ENCODE assay signal across 8 cellular contexts in the genomic region with DNA sequence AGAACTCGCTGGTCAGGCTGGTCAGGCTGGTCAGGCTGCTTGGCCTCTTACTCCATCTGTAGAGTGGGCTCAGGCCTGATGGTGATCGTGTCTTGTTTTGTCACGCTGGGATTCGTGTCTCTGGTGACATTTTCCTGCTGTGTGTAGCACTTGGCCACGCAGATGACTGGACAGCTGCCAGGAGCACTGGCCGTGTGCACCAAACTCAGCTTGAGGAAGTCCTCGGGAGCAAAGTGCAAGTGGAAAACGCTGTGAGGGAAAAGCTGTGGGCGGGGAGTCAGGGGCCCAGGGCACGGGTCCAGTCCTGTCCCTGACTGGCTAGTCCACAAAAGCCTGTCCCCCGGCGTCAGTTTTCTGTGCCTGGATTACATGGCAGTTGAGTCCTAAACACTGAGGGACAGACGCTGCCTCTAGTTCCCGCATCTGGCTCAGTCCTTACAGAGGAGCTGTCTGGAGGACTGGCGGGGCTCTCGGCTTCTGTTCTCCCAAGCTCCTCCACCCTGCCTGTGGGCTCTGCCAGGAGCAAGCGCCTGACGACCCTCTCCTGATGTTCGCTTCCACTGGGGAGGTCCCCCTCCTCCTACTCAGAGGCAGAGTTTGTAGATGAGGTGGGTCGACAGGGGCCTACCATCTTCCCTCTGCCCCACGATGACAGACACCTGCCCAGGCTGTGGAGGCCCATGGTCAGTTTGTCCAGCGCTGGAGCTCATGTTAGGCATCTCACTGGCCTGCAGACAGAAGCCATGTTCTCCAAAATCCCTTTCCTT. TPM values are rescaled to one million over a fixed set of nuclear protein-coding genes. Genes with fewer than 3 reads are reported as not detected.
DNase-seq lines count a peak whose midpoint lies in the region; ATAC-seq and TF ChIP-seq lines count a peak whose summit lies in the region.

No MANE protein-coding gene starts in this region.

- no peaks in the 10 kb centered on the region for H3K9me3 ChIP-seq in CD8-positive, alpha-beta T cell (ENCODE audit: low read length)
- no peaks in the 10 kb centered on the region for H3K9me3 ChIP-seq in Karpas-422 (ENCODE audit: low read length)
- H3K9me3 ChIP-seq in thyroid gland = no peaks in the 10 kb centered on the region

- H3K23ac ChIP-seq in mesendoderm (ENCODE audit: low read length) = no peak overlapping the region

- H3K9me2 ChIP-seq in Karpas-422 (replicated peaks; ENCODE audit: insufficient read depth, low read length) = no peaks in the 10 kb centered on the region

- H2AK5ac ChIP-seq in mesendoderm (ENCODE audit: low read length) = no peak overlapping the region

- H3K27me3 Mint-ChIP-seq in CD8-positive, alpha-beta T cell (ENCODE audit: low read depth) = no peaks in the 10 kb centered on the region

- intact Hi-C loops in CD8-positive, alpha-beta T cell (cut with DNase I, micrococcal nuclease) = loop anchor here (1.0 to 5.0 kb wide), 7 partner anchors 35 to 836 kb away; partner anchors contain the start of genes GRPEL1 (in 2 of the 2), KIAA0232 (in 2 of the 2), TADA2B (in 1 of the 2) and WFS1 (in 1 of the 2)
- intact Hi-C loops in thyroid gland (cut with DNase I) = no loop called here

- peaks cover 25% of the 10 kb centered on the region for H3K4me1 ChIP-seq in CD8-positive, alpha-beta T cell (ENCODE audit: insufficient read depth, low read length)
- H3K4me1 ChIP-seq in Karpas-422 (ENCODE audit: low read length) (peaks cover 27% of the 10 kb centered on the region), mesendoderm (ENCODE audit: control insufficient read depth, low read depth, low read length) (peaks cover 2% of the 10 kb centered on the region), thyroid gland (peaks cover 19 to 22% of the 10 kb centered on the region in 2 donors)

- H2BK5ac ChIP-seq in mesendoderm (ENCODE audit: low read length) = no peak overlapping the region

- no peak overlapping the region for H3K56ac ChIP-seq in mesendoderm (ENCODE audit: low read length)

- no peaks in the 10 kb centered on the region for H3K79me1 ChIP-seq in mesendoderm (ENCODE audit: low read length)

- no peaks in the 10 kb centered on the region for H3K36me3 ChIP-seq in CD8-positive, alpha-beta T cell (ENCODE audit: insufficient read depth, low read length)
- no peaks in the 10 kb centered on the region for H3K36me3 ChIP-seq in Karpas-422 (ENCODE audit: insufficient read depth, low read length)
- H3K36me3 ChIP-seq in mesendoderm (ENCODE audit: control insufficient read depth, insufficient read depth, low read length) = no peaks in the 10 kb centered on the region
- no peaks in the 10 kb centered on the region for H3K36me3 ChIP-seq in thyroid gland

- peak in 1 of 7 experiments; percentile 4 for DNase-seq in CD8-positive, alpha-beta T cell
- DNase-seq in Karpas-422 = no peak
- no peak for DNase-seq in choroid plexus epithelial cell (ENCODE audit: low read depth)
- DNase-seq in mesendoderm = peak; percentile 4
- DNase-seq in thyroid gland = peak; percentile 69 to 78
- DNase-seq in HEK293T (ENCODE audit: extremely low spot score) = no peak
- no peak for DNase-seq in HCEC 1CT

- no peak overlapping the region for H2BK120ac ChIP-seq in mesendoderm (ENCODE audit: low read depth, low read length)

- H3K27ac ChIP-seq in CD8-positive, alpha-beta T cell (ENCODE audit: low read depth, low read length) = no peak overlapping the region
- H3K27ac ChIP-seq in Karpas-422 (ENCODE audit: low read length) (no peak overlapping the region), mesendoderm (ENCODE audit: low read depth, low read length) (no peak overlapping the region), thyroid gland (peak overlapping the region; percentile 69 to 90 (median 70))

- H3K4ac ChIP-seq in mesendoderm (ENCODE audit: low read depth, low read length) = no peak overlapping the region

- H3K27me3 ChIP-seq in CD8-positive, alpha-beta T cell (ENCODE audit: insufficient read depth, low read length) = no peaks in the 10 kb centered on the region
- H3K27me3 ChIP-seq in Karpas-422 (ENCODE audit: low read length) (no peaks in the 10 kb centered on the region), mesendoderm (ENCODE audit: insufficient read depth, low read length, poor library complexity) (no peaks in the 10 kb centered on the region), thyroid gland (no peaks in the 10 kb centered on the region)

- H3K4me2 ChIP-seq in Karpas-422 (ENCODE audit: low read depth, low read length, poor library complexity, severe bottlenecking) (peak overlapping the region; percentile 99), mesendoderm (ENCODE audit: low read length) (no peak overlapping the region)

- no CpG with 5 or more reads among the region's 22 CpGs for WGBS in mesendoderm (ENCODE audit: extremely low coverage, insufficient coverage, low lambda C conversion rate)
- 32 to 33% methylated on average over 19 to 20 of the region's 22 CpGs for WGBS in thyroid gland, 2 donors

- CTCF ChIA-PET in CD8-positive, alpha-beta T cell (lab: Charles Lee) = interaction anchor here (0.6 to 2.5 kb wide), 2 partner anchors 20 to 1041 kb away, joined by 3 to 9 read pairs; no protein-coding TSS in a partner anchor
- CTCF ChIA-PET in HEK293T (lab: Yijun Ruan, JAX) = interaction anchor here (0.7 to 2.2 kb wide), 2 partner anchors 21 to 232 kb away, joined by 3 to 12 read pairs; no protein-coding TSS in a partner anchor

- POLR2A ChIA-PET in CD8-positive, alpha-beta T cell (lab: Charles Lee) = interaction anchor here (1.3 kb wide), 1 partner anchor 35 kb away, joined by 3 read pairs; the partner anchor contains the start of gene GRPEL1
- POLR2A ChIA-PET in HEK293T (lab: Yijun Ruan, JAX) = interaction anchor here (0.7 to 1.2 kb wide), 2 partner anchors 36 to 46 kb away, joined by 3 to 7 read pairs; partner anchors contain the start of gene GRPEL1

- TF ChIP-seq POLR2A in thyroid gland (IDR thresholded peaks at IDR 0.05) = no peak

- H3K4me3 ChIP-seq in CD8-positive, alpha-beta T cell (ENCODE audit: low read depth, low read length) = peak overlapping the region; percentile 90
- peak overlapping the region; percentile 82; the same call in 1 of the 2 replicates for H3K4me3 ChIP-seq in Karpas-422 (ENCODE audit: low read length)
- peak overlapping the region; percentile 65 for H3K4me3 ChIP-seq in choroid plexus epithelial cell (ENCODE audit: low read depth, low read length)
- H3K4me3 ChIP-seq in mesendoderm (ENCODE audit: low read length) = no peak overlapping the region
- peak overlapping the region in 1 of 3 donors; percentile 60 for H3K4me3 ChIP-seq in thyroid gland (replicated peaks in 1 of 3)

- no peak overlapping the region for H4K8ac ChIP-seq in mesendoderm (ENCODE audit: low read depth, low read length)

- H2AFZ ChIP-seq in Karpas-422 (ENCODE audit: low read length) = no peak overlapping the region

- TF ChIP-seq CTCF in CD8-positive, alpha-beta T cell (IDR thresholded peaks at IDR 0.05) = no peak
- no peak for TF ChIP-seq CTCF in choroid plexus epithelial cell (conservative IDR thresholded peaks at IDR 0.05; ENCODE audit: low read depth, low read length)
- TF ChIP-seq CTCF in thyroid gland (IDR thresholded peaks at IDR 0.05) = no peak

- H3K4me3 Mint-ChIP-seq in CD8-positive, alpha-beta T cell = peak overlapping the region; percentile 91

- no peaks in the 10 kb centered on the region for H3K36me3 Mint-ChIP-seq in CD8-positive, alpha-beta T cell

- peaks cover 16% of the 10 kb centered on the region for H3K4me1 Mint-ChIP-seq in CD8-positive, alpha-beta T cell (ENCODE audit: low read depth)

- H3K9me3 Mint-ChIP-seq in CD8-positive, alpha-beta T cell = no peaks in the 10 kb centered on the region

- H4K20me1 ChIP-seq in Karpas-422 (ENCODE audit: insufficient read depth, low read depth, low read length) = no peaks in the 10 kb centered on the region

- H4K5ac ChIP-seq in mesendoderm (ENCODE audit: low read length) = no peak overlapping the region

- peak overlapping the region; percentile 18 for H3K27ac Mint-ChIP-seq in CD8-positive, alpha-beta T cell

- no peak for ATAC-seq in CD8-positive, alpha-beta T cell
- ATAC-seq in GM19395 (IDR thresholded peaks at IDR 0.05; ENCODE audit: unreplicated experiment) = no peak

- H2BK15ac ChIP-seq in mesendoderm (replicated peaks; ENCODE audit: low read depth) = no peak overlapping the region

- no peak overlapping the region for H3K9ac ChIP-seq in Karpas-422 (ENCODE audit: low read length)
- H3K9ac ChIP-seq in mesendoderm (ENCODE audit: low read length) = no peak overlapping the region

- H3K18ac ChIP-seq in mesendoderm (ENCODE audit: low read length) = no peak overlapping the region

- no peaks in the 10 kb centered on the region for H3K79me2 ChIP-seq in Karpas-422 (ENCODE audit: low read length)
- no peaks in the 10 kb centered on the region for H3K79me2 ChIP-seq in mesendoderm (ENCODE audit: control insufficient read depth, insufficient read depth, low read length)

TF ChIP-seq in HEK293T, 16 proteins besides CTCF, POLR2A, EP300 and RAD21:
- no peak for TF ChIP-seq NFRKB (IDR thresholded peaks at IDR 0.05)
- TF ChIP-seq, protein P1, sequence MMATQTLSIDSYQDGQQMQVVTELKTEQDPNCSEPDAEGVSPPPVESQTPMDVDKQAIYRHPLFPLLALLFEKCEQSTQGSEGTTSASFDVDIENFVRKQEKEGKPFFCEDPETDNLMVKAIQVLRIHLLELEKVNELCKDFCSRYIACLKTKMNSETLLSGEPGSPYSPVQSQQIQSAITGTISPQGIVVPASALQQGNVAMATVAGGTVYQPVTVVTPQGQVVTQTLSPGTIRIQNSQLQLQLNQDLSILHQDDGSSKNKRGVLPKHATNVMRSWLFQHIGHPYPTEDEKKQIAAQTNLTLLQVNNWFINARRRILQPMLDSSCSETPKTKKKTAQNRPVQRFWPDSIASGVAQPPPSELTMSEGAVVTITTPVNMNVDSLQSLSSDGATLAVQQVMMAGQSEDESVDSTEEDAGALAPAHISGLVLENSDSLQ (IDR thresholded peaks at IDR 0.05) = no peak
- no peak for TF ChIP-seq TARDBP (IDR thresholded peaks at IDR 0.05)
- no peak for TF ChIP-seq ELF4 (IDR thresholded peaks at IDR 0.05)
- TF ChIP-seq FOXM1 (IDR thresholded peaks at IDR 0.05; ENCODE audit: borderline replicate concordance) = no peak
- no peak for TF ChIP-seq BHLHE40 (IDR thresholded peaks at IDR 0.05; ENCODE audit: borderline replicate concordance)
- TF ChIP-seq FOXK2 (IDR thresholded peaks at IDR 0.05) = no peak
- TF ChIP-seq FOXA1 (IDR thresholded peaks at IDR 0.05) = no peak
- TF ChIP-seq SUZ12 (IDR thresholded peaks at IDR 0.05) = no peak
- no peak for TF ChIP-seq L3MBTL2 (conservative IDR thresholded peaks at IDR 0.05)
- TF ChIP-seq SP1 (IDR thresholded peaks at IDR 0.05) = no peak
- no peak for TF ChIP-seq ARNT (IDR thresholded peaks at IDR 0.05)

RNA-seq across cellular contexts. Expression of gene GRPEL1, which starts 35.9 kb away (rescaled TPM):
- total RNA-seq in CD8-positive, alpha-beta T cell = 10 to 100 TPM; 61.1 to 61.5 TPM
- total RNA-seq in Karpas-422 (2014; rRNA removed; shearing (Covaris generic); ENCODE audit: low replicate concordance) = 19.4 and 37.4 TPM in 2 replicates
- 27.2 TPM for polyA plus RNA-seq in mesendoderm (2013, experiment 1 of 2)
- polyA plus RNA-seq in mesendoderm (2013, experiment 2 of 2) = 28.8 TPM
- 10 to 100 TPM; 13.4 to 21.9 (median 17.5) TPM for total RNA-seq in thyroid gland

Comparison
In these comparisons a context has a peak if more than half of its experiments do, and no peak if none do; other contexts are left out.
1. DNase-seq: peak in mesendoderm (single experiment) and thyroid gland (2 of 2); none in Karpas-422 (single experiment), choroid plexus epithelial cell (single experiment), HEK293T (single experiment) and HCEC 1CT (single experiment).
2. H3K27ac ChIP-seq: peak in thyroid gland (3 of 3); none in CD8-positive, alpha-beta T cell (single experiment), Karpas-422 (single experiment) and mesendoderm (single experiment).